In genomic region chr2:9774266-9774665, GRCh38 we compare ENCODE assay signal across 33 cellular contexts.
DNase-seq lines count a peak whose midpoint lies in the region; ATAC-seq and FAIRE-seq lines count a peak whose summit lies in the region.
"Had no signal": no experiment of that assay in that cellular context is flagged by ENCODE, and none has a peak within 500 bp of the region (broad histone marks: within the 10 kb centered on the region; RNA-seq: fewer than 3 reads in every experiment).

No MANE protein-coding gene starts in this region.

- in situ Hi-C loops in G401 (cut with HindIII; ENCODE audit: low sequenced_read_pairs): no loop called here

- H3K27ac ChIP-seq in mesenchymal stem cell (ENCODE audit: low read length, poor library complexity, severe bottlenecking) (no peak overlapping the region), small intestine (ENCODE audit: low read depth in 1 of 2, low read length in 1 of 2) (peak overlapping the region in 1 of 2 donors; percentile 47)
- H3K27ac ChIP-seq: A549, thoracic aorta, uterus had no signal

- peak; percentile 33 for ATAC-seq in Right ventricle myocardium superior (ENCODE audit: poor library complexity)
- no peak for ATAC-seq in sciatic nerve
- ATAC-seq: A549; left lobe of liver; naive thymus-derived CD8-positive, alpha-beta T cell; SK-N-SH treated with all-trans-retinoic acid at 6 μM for 48 hours had no signal

- H2BK5ac ChIP-seq in mesenchymal stem cell (ENCODE audit: low read depth, low read length, poor library complexity, severe bottlenecking): no peak overlapping the region

- no peaks in the 10 kb centered on the region for H3K9me3 ChIP-seq in mesenchymal stem cell (ENCODE audit: control insufficient read depth, low read length)
- no peaks in the 10 kb centered on the region for H3K9me3 ChIP-seq in small intestine (ENCODE audit: control insufficient read depth, low read depth)
- H3K9me3 ChIP-seq: A549, thoracic aorta, uterus had no signal

- H3K23ac ChIP-seq in mesenchymal stem cell (ENCODE audit: low read length in 2 of 2): no peak overlapping the region

- H2BK15ac ChIP-seq in mesenchymal stem cell (ENCODE audit: low read depth, poor library complexity, severe bottlenecking): no peak overlapping the region

- intact Hi-C loops in Right ventricle myocardium superior (cut with DNase I) (no loop called here), sciatic nerve (cut with DNase I) (no loop called here)

- H3K4me1 ChIP-seq in mesenchymal stem cell (ENCODE audit: control insufficient read depth, insufficient read depth, low read depth, low read length) (peaks cover 23% of the 10 kb centered on the region), small intestine (ENCODE audit: control insufficient read depth in 2 of 2, insufficient read depth in 1 of 2, low read depth in 1 of 2, low read length in 1 of 2) (no peaks in the 10 kb centered on the region)

- H3K4me2 ChIP-seq in mesenchymal stem cell (ENCODE audit: low read length, poor library complexity, severe bottlenecking): no peak overlapping the region
- H3K4me2 ChIP-seq: A549, smooth muscle cell had no signal

- no peak overlapping the region for H4K8ac ChIP-seq in mesenchymal stem cell (ENCODE audit: low read length)

- DNase-seq in LHCN-M2 (ENCODE audit: low read depth): peak; percentile 31
- DNase-seq in Right ventricle myocardium superior: peak; percentile 75
- no peak for DNase-seq in mesenchymal stem cell
- peak; percentile 77 for DNase-seq in small intestine
- DNase-seq in hippocampal formation (lab: John Stamatoyannopoulos, UW): no peak
- DNase-seq in G401 (ENCODE audit: low spot score): no peak
- DNase-seq in SK-N-DZ (ENCODE audit: low spot score): no peak
- no peak for DNase-seq in sciatic nerve (ENCODE audit: low spot score)
- DNase-seq: activated CD4-positive, alpha-beta T cell treated with anti-CD3 and anti-CD28 coated beads, Interleukin-2, amount 50 U/mL, for 4 hours; activated CD4-positive, CD25-positive, alpha-beta regulatory T cell; activated naive CD4-positive, alpha-beta T cell; Calu3; CD4-positive, CD25-positive, alpha-beta regulatory T cell; dermis blood vessel endothelial cell; DMS79 treated with DMSO at 0.1 percent for 48 hours; endodermal cell; foreskin melanocyte; GF-D8; immature natural killer cell; naive thymus-derived CD8-positive, alpha-beta T cell; NCI-H1092; NCI-H1694 treated with DMSO at 0.1 percent for 48 hours; NCI-H2171; occipital lobe; OCI-M1; stimulated activated CD4-positive, alpha-beta T cell treated with anti-CD3 and anti-CD28 coated beads, Interleukin-1b, Interleukin-23, amount 100 ng/mL, for 48 hours; stimulated activated naive CD4-positive, alpha-beta T cell treated with Interleukin-2 at 50 U/mL for 16 hours had no signal

- H3K4me3 ChIP-seq in mesenchymal stem cell (ENCODE audit: insufficient read depth in 1 of 2, low read depth in 1 of 2, low read length in 2 of 2) (no peak overlapping the region), small intestine (ENCODE audit: low read depth in 1 of 2, low read length in 2 of 2) (no peak overlapping the region)
- H3K4me3 ChIP-seq: A549, smooth muscle cell, thoracic aorta, uterus had no signal

- no peaks in the 10 kb centered on the region for H3K79me1 ChIP-seq in mesenchymal stem cell (replicated peaks; ENCODE audit: low read length, poor library complexity, severe bottlenecking)

- H3K36me3 ChIP-seq in mesenchymal stem cell (ENCODE audit: control insufficient read depth in 1 of 2, insufficient read depth in 2 of 2, low read depth in 1 of 2, low read length in 2 of 2): no peaks in the 10 kb centered on the region
- H3K36me3 ChIP-seq in small intestine (ENCODE audit: control insufficient read depth in 2 of 2, insufficient read depth in 2 of 2, low read length in 2 of 2): no peaks in the 10 kb centered on the region
- H3K36me3 ChIP-seq: thoracic aorta, uterus had no signal

- H2AFZ ChIP-seq in mesenchymal stem cell (ENCODE audit: low read depth, low read length): no peak overlapping the region

- H2BK120ac ChIP-seq in mesenchymal stem cell (ENCODE audit: low read depth, low read length): no peak overlapping the region

- peak overlapping the region; percentile 76 for H3K9ac ChIP-seq in mesenchymal stem cell (ENCODE audit: low read length)

- H3K4ac ChIP-seq in mesenchymal stem cell (ENCODE audit: low read depth in 1 of 2, low read length in 2 of 2): no peak overlapping the region

- H3K18ac ChIP-seq in mesenchymal stem cell (ENCODE audit: low read depth in 1 of 2, low read length in 2 of 2): no peak overlapping the region

- H3K27me3 ChIP-seq in mesenchymal stem cell (ENCODE audit: control insufficient read depth in 1 of 2, insufficient read depth in 1 of 2, low read length in 2 of 2): no peaks in the 10 kb centered on the region
- H3K27me3 ChIP-seq in small intestine (ENCODE audit: control insufficient read depth in 2 of 2, insufficient read depth in 2 of 2, low read length in 2 of 2): no peaks in the 10 kb centered on the region
- H3K27me3 ChIP-seq: uterus had no signal

- WGBS in mesenchymal stem cell: 72% methylated on average over 12 of the region's 12 CpGs
- 38 to 62% (median 51%) methylated on average over 12 of the region's 12 CpGs for WGBS in small intestine, 3 donors

- FAIRE-seq in small intestine (lab: Jason Lieb, UNC): no peak
- FAIRE-seq: A549 had no signal

- no peak overlapping the region for H2AK5ac ChIP-seq in mesenchymal stem cell (ENCODE audit: low read length, severe bottlenecking)

- no peak overlapping the region for H4K91ac ChIP-seq in mesenchymal stem cell (ENCODE audit: low read length)

- no peak overlapping the region for H3K14ac ChIP-seq in mesenchymal stem cell (ENCODE audit: low read length in 2 of 2)

- no peak overlapping the region for H2BK12ac ChIP-seq in mesenchymal stem cell (ENCODE audit: low read length in 2 of 2)

Comparison
In these comparisons a context has a peak if more than half of its experiments do, and no peak if none do; other contexts are left out.
1. DNase-seq: peak in LHCN-M2 (single experiment), Right ventricle myocardium superior (single experiment) and small intestine (single experiment); none in mesenchymal stem cell (single experiment), hippocampal formation (0 of 2), G401 (single experiment), SK-N-DZ (single experiment) and sciatic nerve (single experiment).